ENCODE assay signal across 20 cellular contexts in genomic region chr1:192053661-192054060, GRCh38.
"Had no signal": no experiment of that assay in that cellular context is flagged by ENCODE, and none has a peak within 500 bp of the region (broad histone marks: within the 10 kb centered on the region; RNA-seq: fewer than 3 reads in every experiment).

No MANE protein-coding gene starts in this region.

- DNase-seq: activated CD4-positive, alpha-beta memory T cell treated with anti-CD3 and anti-CD28 coated beads for 36 hours; activated CD4-positive, alpha-beta T cell treated with anti-CD3 and anti-CD28 coated beads for 36 hours; activated CD8-positive, alpha-beta memory T cell treated with anti-CD3 and anti-CD28 coated beads, Interleukin-2, amount 10 ng/mL, durations not matched to agents 7 days and 5 days; activated naive CD4-positive, alpha-beta T cell treated with anti-CD3 and anti-CD28 coated beads, Interleukin-2, amount 10 ng/mL, durations not matched to agents 7 days and 5 days; activated T-cell treated with anti-CD3 and anti-CD28 coated beads, Interleukin-2, amount 50 U/mL, for 1 hour; adrenal gland; mesenchymal stem cell; posterior cingulate gyrus; small intestine; stimulated activated CD4-positive, alpha-beta T cell treated with anti-CD3 and anti-CD28 coated beads, Interleukin-4, amount 100 ng/mL, for 4 hours; stimulated activated CD8-positive, alpha-beta memory T cell treated with anti-CD3 and anti-CD28 coated beads, Interleukin-4, amount 100 ng/mL, for 48 hours; stimulated activated naive CD4-positive, alpha-beta T cell treated with Interleukin-2 at 50 U/mL for 16 hours; T-helper 2 cell; upper lobe of left lung had no signal

- ATAC-seq: activated CD4-positive, alpha-beta T cell treated with anti-CD3 and anti-CD28 coated beads for 36 hours; activated CD8-positive, alpha-beta memory T cell treated with anti-CD3 and anti-CD28 coated beads, Interleukin-2, amount 10 ng/mL, durations not matched to agents 7 days and 5 days; left lobe of liver; natural killer cell treated with Interleukin-12 subunit alpha and Interleukin-12 subunit beta and Interleukin-15 and Interleukin-18, amount 100 ng/mL, for 72 hours had no signal

- FAIRE-seq: frontal cortex, islet of Langerhans, small intestine had no signal

- H3K4me3 ChIP-seq: adrenal gland, coronary artery, right atrium auricular region, upper lobe of left lung had no signal
